Comparison of ENCODE assay signal across 8 cellular contexts in genomic region chr1:144412491-144413403, GRCh38. TPM values are rescaled to one million over a fixed set of nuclear protein-coding genes. Genes with fewer than 3 reads are reported as not detected.
DNase-seq lines count a peak whose midpoint lies in the region; ATAC-seq, FAIRE-seq and TF ChIP-seq lines count a peak whose summit lies in the region.
"Not testable (repeated sequence)": the region's sequence is repeated elsewhere in the genome, so short reads cannot be mapped to it uniquely, and the experiment has no call there.

No MANE protein-coding gene starts in this region.

- H3K27ac ChIP-seq in OCI-LY3 (ENCODE audit: low read length): peak overlapping the region; percentile 79

- not testable (repeated sequence) for H3K27me3 ChIP-seq in OCI-LY3 (ENCODE audit: low read depth, low read length)

- TF ChIP-seq CTCF in OCI-LY3 (IDR thresholded peaks at IDR 0.05; ENCODE audit: low read depth, low read length); epithelial cell of proximal tubule (conservative IDR thresholded peaks at IDR 0.05; ENCODE audit: low read depth, low read length): not testable (repeated sequence)

- ATAC-seq in GM21526 (IDR thresholded peaks at IDR 0.05; ENCODE audit: low FRiP score, unreplicated experiment): peak; percentile 91

- not testable (repeated sequence) for H4K20me1 ChIP-seq in OCI-LY3 (ENCODE audit: insufficient read depth, low read length)

- H3K36me3 ChIP-seq in OCI-LY3 (replicated peaks; ENCODE audit: low read depth, low read length): not testable (repeated sequence)

- H3K4me3 ChIP-seq in OCI-LY3 (ENCODE audit: low read length) (peak overlapping the region; percentile 76), epithelial cell of proximal tubule (ENCODE audit: low read depth, low read length) (peak overlapping the region; percentile 52)

- not testable (repeated sequence) for H3K4me1 ChIP-seq in OCI-LY3 (ENCODE audit: low read length)

- not testable (repeated sequence) for H2AFZ ChIP-seq in OCI-LY3 (ENCODE audit: low read depth, low read length)

- not testable (repeated sequence) for H3K79me2 ChIP-seq in OCI-LY3 (ENCODE audit: low read length)

- peak overlapping the region; percentile 88 for H3K4me2 ChIP-seq in OCI-LY3 (ENCODE audit: low read length)

- H3K9ac ChIP-seq in OCI-LY3 (ENCODE audit: low read length): peak overlapping the region; percentile 66

- not testable (repeated sequence) for FAIRE-seq in HTR-8/SVneo (lab: Jason Lieb, UNC)

- DNase-seq in DMS 273 (lab: John Stamatoyannopoulos, UW; ENCODE audit: unreplicated experiment) (peak; percentile 96), HTR-8/SVneo (ENCODE audit: insufficient read length, low spot score) (peak; percentile 62), activated T-cell treated with anti-CD3 and anti-CD28 coated beads for 48 hours (ENCODE audit: low read depth) (peak; percentile 78), epithelial cell of proximal tubule (ENCODE audit: low read depth) (peak; percentile 97), midbrain (lab: John Stamatoyannopoulos, UW) (peak; percentile 67)
- peak; percentile 77 for DNase-seq in stimulated activated CD8-positive, alpha-beta memory T cell treated with anti-CD3 and anti-CD28 coated beads, Interleukin-12 subunit alpha, Interleukin-12 subunit beta, amount 100 ng/mL, for 24 hours (ENCODE audit: extremely low read depth)

- H3K9me3 ChIP-seq in OCI-LY3 (ENCODE audit: insufficient read depth, low read length): not testable (repeated sequence)

RNA-seq across cellular contexts. Expression of gene PPIAL4E, which starts 39.3 kb away (rescaled TPM):
- total RNA-seq in epithelial cell of proximal tubule: not detected in 2 replicates

RNA-seq across cellular contexts. Expression of gene NBPF15, which starts 48.7 kb away (rescaled TPM):
- total RNA-seq in epithelial cell of proximal tubule: 11.9 and 13.7 TPM in 2 replicates

Comparison
In these comparisons a context has a peak if more than half of its experiments do, and no peak if none do; other contexts are left out.
1. Peak in every context shown above with its lines: DNase-seq, ATAC-seq, H3K4me3 ChIP-seq and H3K27ac ChIP-seq.